ENCODE assay signal across 8 cellular contexts in the genomic region with DNA sequence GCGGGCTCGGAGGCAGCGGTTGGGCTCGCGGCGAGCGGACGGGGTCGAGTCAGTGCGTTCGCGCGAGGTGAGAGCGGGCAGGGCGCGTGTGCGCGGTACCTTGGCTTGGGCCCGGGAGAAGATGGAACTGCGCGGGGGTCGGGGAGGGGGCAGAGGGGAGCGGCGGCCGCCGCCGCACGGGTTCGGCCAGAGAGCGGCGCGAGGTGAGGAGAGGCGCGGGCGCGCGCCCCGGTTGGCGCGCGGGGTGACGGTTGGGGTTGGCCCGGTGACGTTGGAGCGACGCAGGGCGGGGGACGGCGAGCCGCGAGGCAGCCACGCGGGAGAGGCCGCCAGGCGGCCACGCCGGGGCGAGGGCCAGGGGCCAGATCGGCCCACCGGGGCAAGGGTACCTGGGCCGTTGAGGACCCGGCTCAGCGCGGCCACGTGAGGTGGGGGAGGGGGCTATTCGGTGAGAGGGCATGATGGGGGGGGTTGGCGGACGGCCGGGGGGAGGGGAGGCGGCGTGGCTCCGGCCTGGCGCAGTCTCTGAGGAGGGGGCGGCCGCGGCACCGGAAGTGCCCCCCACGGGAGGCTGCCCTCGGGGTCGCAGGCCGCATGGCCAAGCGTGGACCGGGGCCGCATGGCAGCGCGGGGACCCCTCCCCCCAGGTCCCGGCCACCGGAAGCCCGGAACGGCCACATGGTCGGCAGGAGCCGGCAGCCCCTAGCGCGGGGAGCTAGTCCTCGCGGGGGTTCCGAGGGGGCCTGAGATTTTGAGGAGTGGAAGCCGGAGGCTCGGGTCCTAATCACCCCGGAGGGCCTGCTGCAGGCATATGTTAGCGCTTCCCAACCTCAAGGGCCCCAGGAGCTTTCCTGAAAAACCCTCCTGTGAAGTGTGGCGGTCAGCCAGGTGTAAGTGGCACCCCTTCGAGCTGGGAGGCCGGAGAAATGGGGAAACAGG. TPM values are rescaled to one million over a fixed set of nuclear protein-coding genes. Genes with fewer than 3 reads are reported as not detected.
DNase-seq lines count a peak whose midpoint lies in the region; ATAC-seq and TF ChIP-seq lines count a peak whose summit lies in the region.

No MANE protein-coding gene starts in this region.

- H3K4me3 ChIP-seq in GM06990 (replicated peaks; ENCODE audit: low read depth, low read length) = peak overlapping the region; percentile 96
- peak overlapping the region; percentile 94 for H3K4me3 ChIP-seq in HUES64 (ENCODE audit: low read length)
- peak overlapping the region; percentile 91 for H3K4me3 ChIP-seq in mesendoderm (ENCODE audit: low read length)
- H3K4me3 ChIP-seq in stomach = peak overlapping the region; percentile 94 to 99 (median 98)

- H3K9me3 ChIP-seq in HUES64 (ENCODE audit: insufficient read depth, low read depth, low read length) (no peaks in the 10 kb centered on the region), stomach (no peaks in the 10 kb centered on the region)

- H3K9ac ChIP-seq in HUES64 (ENCODE audit: low read depth, low read length) (peak overlapping the region; percentile 100), mesendoderm (ENCODE audit: low read length) (peak overlapping the region; percentile 98)

- DNase-seq in GM06990 (ENCODE audit: extremely low read depth, insufficient read length) (peak; percentile 76), mesendoderm (peak; percentile 56), stomach (peak; percentile 51)
- peak; percentile 56 for DNase-seq in activated CD4-positive, alpha-beta T cell treated with anti-CD3 and anti-CD28 coated beads, Interleukin-2, amount 10 ng/mL, durations not matched to agents 7 days and 5 days
- DNase-seq in effector memory CD8-positive, alpha-beta T cell = peak; percentile 36 to 57 (median 53)

- TF ChIP-seq POLR2A in stomach (IDR thresholded peaks at IDR 0.05) = no peak

- no peaks in the 10 kb centered on the region for H3K9me3 Mint-ChIP-seq in activated CD4-positive, alpha-beta T cell treated with anti-CD3 and anti-CD28 coated beads, Interleukin-2, amount 10 ng/mL, durations not matched to agents 7 days and 5 days
- no peaks in the 10 kb centered on the region for H3K9me3 Mint-ChIP-seq in effector memory CD8-positive, alpha-beta T cell

- H3K27ac ChIP-seq in HUES64 (ENCODE audit: low read depth, low read length) = peak overlapping the region; percentile 100
- peak overlapping the region; percentile 97 for H3K27ac ChIP-seq in mesendoderm (ENCODE audit: low read depth, low read length)
- H3K27ac ChIP-seq in stomach = peak overlapping the region; percentile 98 to 100 (median 100)

- H3K79me2 ChIP-seq in mesendoderm (ENCODE audit: control insufficient read depth, insufficient read depth, low read length) = peaks cover 39% of the 10 kb centered on the region

- peak overlapping the region; percentile 98 for H3K18ac ChIP-seq in mesendoderm (ENCODE audit: low read length)

- peak overlapping the region; percentile 83 for H2BK120ac ChIP-seq in mesendoderm (ENCODE audit: low read depth, low read length)

- H3K27me3 Mint-ChIP-seq in activated CD4-positive, alpha-beta T cell treated with anti-CD3 and anti-CD28 coated beads, Interleukin-2, amount 10 ng/mL, durations not matched to agents 7 days and 5 days = no peaks in the 10 kb centered on the region
- no peaks in the 10 kb centered on the region for H3K27me3 Mint-ChIP-seq in effector memory CD8-positive, alpha-beta T cell

- ATAC-seq in effector memory CD8-positive, alpha-beta T cell (replicated peaks) = peak; percentile 9
- ATAC-seq in HG03135 (IDR thresholded peaks at IDR 0.05; ENCODE audit: unreplicated experiment) (no peak), HG02759 (IDR thresholded peaks at IDR 0.05; ENCODE audit: unreplicated experiment) (no peak)

- no peak overlapping the region for H4K8ac ChIP-seq in mesendoderm (ENCODE audit: low read depth, low read length)

- peak overlapping the region; percentile 92 for H2AK5ac ChIP-seq in mesendoderm (ENCODE audit: low read length)

- CTCF ChIA-PET in activated CD4-positive, alpha-beta T cell treated with anti-CD3 and anti-CD28 coated beads, Interleukin-2, amount 10 ng/mL, durations not matched to agents 7 days and 5 days (lab: Charles Lee) = interaction anchor here (1.0 to 1.8 kb wide), 4 partner anchors 11 to 87 kb away, joined by 3 to 6 read pairs (median 3); no protein-coding TSS in a partner anchor

- H3K4me3 Mint-ChIP-seq in activated CD4-positive, alpha-beta T cell treated with anti-CD3 and anti-CD28 coated beads, Interleukin-2, amount 10 ng/mL, durations not matched to agents 7 days and 5 days = peak overlapping the region; percentile 96
- H3K4me3 Mint-ChIP-seq in effector memory CD8-positive, alpha-beta T cell = peak overlapping the region; percentile 82 to 90

- peaks cover 45% of the 10 kb centered on the region for H3K4me1 Mint-ChIP-seq in activated CD4-positive, alpha-beta T cell treated with anti-CD3 and anti-CD28 coated beads, Interleukin-2, amount 10 ng/mL, durations not matched to agents 7 days and 5 days
- H3K4me1 Mint-ChIP-seq in effector memory CD8-positive, alpha-beta T cell (ENCODE audit: low read depth in 2 of 2) = peaks cover 38 to 41% of the 10 kb centered on the region in 2 donors

- H3K4me2 ChIP-seq in mesendoderm (ENCODE audit: low read length) = peak overlapping the region; percentile 90

- H3K27me3 ChIP-seq in GM06990 (replicated peaks; ENCODE audit: control insufficient read depth, insufficient read depth, low read length) (no peaks in the 10 kb centered on the region), HUES64 (ENCODE audit: insufficient read depth, low read length) (no peaks in the 10 kb centered on the region), mesendoderm (ENCODE audit: insufficient read depth, low read length, poor library complexity) (no peaks in the 10 kb centered on the region), stomach (no peaks in the 10 kb centered on the region)

- under 1% methylated on average over 104 of the region's 104 CpGs for WGBS in HUES64
- WGBS in mesendoderm (ENCODE audit: extremely low coverage, insufficient coverage, low lambda C conversion rate) = no CpG with 5 or more reads among the region's 104 CpGs
- 0 to 1% (median 1%) methylated on average over 45 to 104 of the region's 104 CpGs for WGBS in stomach, 5 donors

- H3K79me1 ChIP-seq in mesendoderm (ENCODE audit: low read length) = peaks cover 16% of the 10 kb centered on the region

- H3K23ac ChIP-seq in mesendoderm (ENCODE audit: low read length) = peak overlapping the region; percentile 92

- H2BK5ac ChIP-seq in mesendoderm (ENCODE audit: low read length) = peak overlapping the region; percentile 51

- peak overlapping the region; percentile 100 for H3K4ac ChIP-seq in mesendoderm (ENCODE audit: low read depth, low read length)

- H3K27ac Mint-ChIP-seq in activated CD4-positive, alpha-beta T cell treated with anti-CD3 and anti-CD28 coated beads, Interleukin-2, amount 10 ng/mL, durations not matched to agents 7 days and 5 days = peak overlapping the region; percentile 99
- H3K27ac Mint-ChIP-seq in effector memory CD8-positive, alpha-beta T cell = peak overlapping the region; percentile 92 to 99

- POLR2A ChIA-PET in activated CD4-positive, alpha-beta T cell treated with anti-CD3 and anti-CD28 coated beads, Interleukin-2, amount 10 ng/mL, durations not matched to agents 7 days and 5 days (lab: Charles Lee) = no interaction called here

- H3K4me1 ChIP-seq in HUES64 (ENCODE audit: insufficient read depth, low read length) (no peaks in the 10 kb centered on the region), mesendoderm (ENCODE audit: control insufficient read depth, low read depth, low read length) (peaks cover 6% of the 10 kb centered on the region), stomach (peaks cover 24 to 49% (median 43%) of the 10 kb centered on the region in 4 donors)

- no peak overlapping the region for H2BK15ac ChIP-seq in mesendoderm (replicated peaks; ENCODE audit: low read depth)

- no peak for TF ChIP-seq EP300 in stomach (IDR thresholded peaks at IDR 0.05)

- H4K5ac ChIP-seq in mesendoderm (ENCODE audit: low read length) = no peak overlapping the region

- intact Hi-C loops in stomach (cut with DNase I; ENCODE audit: low total_unique reads) = no loop called here

- TF ChIP-seq CTCF in GM06990 (IDR thresholded peaks at IDR 0.05; ENCODE audit: insufficient read depth, low read length, poor library complexity, severe bottlenecking) (no peak), stomach (IDR thresholded peaks at IDR 0.05) (no peak)

- peaks cover 27% of the 10 kb centered on the region for H3K36me3 ChIP-seq in GM06990 (ENCODE audit: control insufficient read depth, insufficient read depth, low read length)
- H3K36me3 ChIP-seq in HUES64 (ENCODE audit: insufficient read depth, low read length) = peaks cover 36% of the 10 kb centered on the region
- H3K36me3 ChIP-seq in mesendoderm (ENCODE audit: control insufficient read depth, insufficient read depth, low read length) = peaks cover 21% of the 10 kb centered on the region
- peaks cover 31 to 38% (median 37%) of the 10 kb centered on the region in 4 donors for H3K36me3 ChIP-seq in stomach

- H3K56ac ChIP-seq in mesendoderm (ENCODE audit: low read length) = peak overlapping the region; percentile 97

- H3K36me3 Mint-ChIP-seq in activated CD4-positive, alpha-beta T cell treated with anti-CD3 and anti-CD28 coated beads, Interleukin-2, amount 10 ng/mL, durations not matched to agents 7 days and 5 days (ENCODE audit: low read depth) = peaks cover 44% of the 10 kb centered on the region
- peaks cover 62% of the 10 kb centered on the region for H3K36me3 Mint-ChIP-seq in effector memory CD8-positive, alpha-beta T cell (ENCODE audit: insufficient read depth)

RNA-seq across cellular contexts. Expression of a gene that starts 0.5 kb away (rescaled TPM):
- polyA plus RNA-seq in HUES64 (2013, experiment 1 of 2) = 931 TPM
- 788 TPM for polyA plus RNA-seq in HUES64 (2013, experiment 2 of 2)
- 100 to 1,000 TPM; 470 to 502 TPM for total RNA-seq in activated CD4-positive, alpha-beta T cell treated with anti-CD3 and anti-CD28 coated beads, Interleukin-2, amount 10 ng/mL, durations not matched to agents 7 days and 5 days
- polyA plus RNA-seq in mesendoderm (2013, experiment 1 of 2) = 1,299 TPM
- polyA plus RNA-seq in mesendoderm (2013, experiment 2 of 2) = 1,284 TPM
- 100 to 1,000 TPM in 4 of 5 donors, 10 to 100 TPM in 1; 86.9 to 189 (median 137) TPM for total RNA-seq in stomach
- polyA plus RNA-seq in stomach = 100 to 1,000 TPM; 341 to 438 (median 394) TPM

RNA-seq across cellular contexts. Expression of a gene that starts 7.2 kb away (rescaled TPM):
- 69.3 TPM for polyA plus RNA-seq in HUES64 (2013, experiment 1 of 2)
- polyA plus RNA-seq in HUES64 (2013, experiment 2 of 2) = 54.4 TPM
- total RNA-seq in activated CD4-positive, alpha-beta T cell treated with anti-CD3 and anti-CD28 coated beads, Interleukin-2, amount 10 ng/mL, durations not matched to agents 7 days and 5 days = 100 to 1,000 TPM in 1 of 2 experiments, 10 to 100 TPM in 1; 85.9 to 105 TPM
- polyA plus RNA-seq in mesendoderm (2013, experiment 1 of 2) = 58.1 TPM
- polyA plus RNA-seq in mesendoderm (2013, experiment 2 of 2) = 57.8 TPM
- 10 to 100 TPM; 23.9 to 91.6 (median 55.9) TPM for total RNA-seq in stomach
- 10 to 100 TPM; 74.3 to 84.9 (median 79.7) TPM for polyA plus RNA-seq in stomach

RNA-seq across cellular contexts. Expression of a gene that starts 13.5 kb away (rescaled TPM):
- 12.9 TPM for polyA plus RNA-seq in HUES64 (2013, experiment 1 of 2)
- 20.0 TPM for polyA plus RNA-seq in HUES64 (2013, experiment 2 of 2)
- under 1 TPM; 0.55 to 0.83 TPM for total RNA-seq in activated CD4-positive, alpha-beta T cell treated with anti-CD3 and anti-CD28 coated beads, Interleukin-2, amount 10 ng/mL, durations not matched to agents 7 days and 5 days
- 11.2 TPM for polyA plus RNA-seq in mesendoderm (2013, experiment 1 of 2)
- 10.6 TPM for polyA plus RNA-seq in mesendoderm (2013, experiment 2 of 2)
- total RNA-seq in stomach = 10 to 100 TPM in 1 of 5 donors, 1 to 10 TPM in 1, under 1 TPM in 2, not detected in 1; 0.43 to 72.4 (median 1.1) TPM
- 1 to 10 TPM; 1.2 to 6.5 (median 1.8) TPM for polyA plus RNA-seq in stomach

RNA-seq across cellular contexts. Expression of a gene that starts 21.2 kb away (rescaled TPM):
- polyA plus RNA-seq in HUES64 (2013, experiment 1 of 2) = 21.5 TPM
- 16.9 TPM for polyA plus RNA-seq in HUES64 (2013, experiment 2 of 2)
- total RNA-seq in activated CD4-positive, alpha-beta T cell treated with anti-CD3 and anti-CD28 coated beads, Interleukin-2, amount 10 ng/mL, durations not matched to agents 7 days and 5 days = 10 to 100 TPM; 34.7 to 38.1 TPM
- polyA plus RNA-seq in mesendoderm (2013, experiment 1 of 2) = 13.0 TPM
- polyA plus RNA-seq in mesendoderm (2013, experiment 2 of 2) = 14.2 TPM
- 10 to 100 TPM; 17.8 to 84.0 (median 36.4) TPM for total RNA-seq in stomach
- polyA plus RNA-seq in stomach = 10 to 100 TPM in 2 of 3 donors, 1 to 10 TPM in 1; 6.9 to 22.2 (median 15.6) TPM

RNA-seq across cellular contexts. Expression of a gene that starts 26.4 kb away (rescaled TPM):
- 2.6 TPM for polyA plus RNA-seq in HUES64 (2013, experiment 1 of 2)
- 3.6 TPM for polyA plus RNA-seq in HUES64 (2013, experiment 2 of 2)
- total RNA-seq in activated CD4-positive, alpha-beta T cell treated with anti-CD3 and anti-CD28 coated beads, Interleukin-2, amount 10 ng/mL, durations not matched to agents 7 days and 5 days = not detected
- polyA plus RNA-seq in mesendoderm (2013, experiment 1 of 2) = 1.0 TPM
- 1.0 TPM for polyA plus RNA-seq in mesendoderm (2013, experiment 2 of 2)
- total RNA-seq in stomach = 10 to 100 TPM in 2 of 5 donors, 1 to 10 TPM in 3; 3.5 to 26.6 (median 7.0) TPM
- 10 to 100 TPM in 1 of 3 donors, 1 to 10 TPM in 1, under 1 TPM in 1; 0.92 to 15.9 (median 1.4) TPM for polyA plus RNA-seq in stomach
